In genomic region chr2:166568409-166568808, GRCh38 we compare ENCODE assay signal across 2 cellular contexts.
TF ChIP-seq lines count a peak whose summit lies in the region.

No MANE protein-coding gene starts in this region.

TF ChIP-seq in SK-N-SH, 30 proteins besides CTCF, POLR2A, EP300 and RAD21 (continued from another document):
- TF ChIP-seq POLR2AphosphoS5 (IDR thresholded peaks at IDR 0.05; ENCODE audit: low read depth, low read length), result no peak
- no peak for TF ChIP-seq REST (IDR thresholded peaks at IDR 0.05; ENCODE audit: low read depth, low read length)
- no peak for TF ChIP-seq FOXJ3 (CRISPR knock-in tag; IDR thresholded peaks at IDR 0.05)
- TF ChIP-seq EZH2phosphoT487 (IDR thresholded peaks at IDR 0.05; ENCODE audit: borderline replicate concordance, low read depth), result no peak
- no peak for TF ChIP-seq FOSL2 (IDR thresholded peaks at IDR 0.05; ENCODE audit: borderline replicate concordance, low read depth)
- no peak for TF ChIP-seq RXRA (IDR thresholded peaks at IDR 0.05; ENCODE audit: borderline replicate concordance, low read depth)
- no peak for TF ChIP-seq MEF2A (IDR thresholded peaks at IDR 0.05; ENCODE audit: borderline replicate concordance, low read depth)
- no peak for TF ChIP-seq TAF1 (IDR thresholded peaks at IDR 0.05; ENCODE audit: borderline replicate concordance, low read depth, low read length)
- TF ChIP-seq CHD2 (IDR thresholded peaks at IDR 0.05; ENCODE audit: low read length, partially characterized antibody), result no peak
TF ChIP-seq in SK-N-SH: peak in this region for 0.

TF ChIP-seq in SK-N-SH treated with all-trans-retinoic acid at 6 μM for 48 hours, 23 proteins besides CTCF, POLR2A, EP300 and RAD21 (continued from another document):
- TF ChIP-seq CSRNP3 (CRISPR knock-in tag; IDR thresholded peaks at IDR 0.05), result no peak
- TF ChIP-seq PATZ1 (CRISPR knock-in tag; IDR thresholded peaks at IDR 0.05; ENCODE audit: borderline replicate concordance), result no peak
- no peak for TF ChIP-seq ESRRG (CRISPR knock-in tag; IDR thresholded peaks at IDR 0.05)
- no peak for TF ChIP-seq SNAI2 (CRISPR knock-in tag; IDR thresholded peaks at IDR 0.05)
- TF ChIP-seq OSR1 (CRISPR knock-in tag; IDR thresholded peaks at IDR 0.05), result no peak
- no peak for TF ChIP-seq TSHZ2 (CRISPR knock-in tag; IDR thresholded peaks at IDR 0.05)
- no peak for TF ChIP-seq ZFP3 (CRISPR knock-in tag; IDR thresholded peaks at IDR 0.05)
- no peak for TF ChIP-seq ZNF8 (CRISPR knock-in tag; IDR thresholded peaks at IDR 0.05)
- no peak for TF ChIP-seq GLIS3 (CRISPR knock-in tag; IDR thresholded peaks at IDR 0.05)
- TF ChIP-seq RARB (CRISPR knock-in tag; IDR thresholded peaks at IDR 0.05), result no peak
- TF ChIP-seq ZC3H10 (CRISPR knock-in tag; IDR thresholded peaks at IDR 0.05), result no peak
- no peak for TF ChIP-seq ARNTL (CRISPR knock-in tag; IDR thresholded peaks at IDR 0.05; ENCODE audit: borderline replicate concordance, low read depth)
- no peak for TF ChIP-seq ZNF70 (CRISPR knock-in tag; IDR thresholded peaks at IDR 0.05)
